In the genomic region with DNA sequence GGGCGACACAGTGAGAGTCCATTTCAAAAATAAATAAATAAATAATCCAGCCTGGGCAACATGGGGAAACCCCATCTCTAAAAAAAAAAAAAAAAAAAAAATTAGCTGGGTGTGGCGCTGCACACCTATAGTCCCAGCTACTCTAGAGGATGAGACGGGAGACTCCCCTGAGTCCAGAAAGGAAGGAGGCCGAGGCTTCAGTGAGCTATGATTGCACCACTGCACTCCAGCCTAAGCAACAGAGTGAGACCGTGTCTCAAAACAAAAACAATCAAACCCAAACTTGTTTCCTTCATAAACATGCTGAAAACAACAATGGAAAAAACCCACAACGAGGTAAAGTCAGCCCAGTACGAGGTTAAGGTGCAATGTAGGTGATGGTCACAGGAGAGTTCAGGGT, we compare ENCODE assay signal across 10 cellular contexts. TPM values are rescaled to one million over a fixed set of nuclear protein-coding genes. Genes with fewer than 3 reads are reported as not detected.
DNase-seq lines count a peak whose midpoint lies in the region; FAIRE-seq and TF ChIP-seq lines count a peak whose summit lies in the region.
"Had no signal": no experiment of that assay in that cellular context is flagged by ENCODE, and none has a peak within 500 bp of the region (broad histone marks: within the 10 kb centered on the region; RNA-seq: fewer than 3 reads in every experiment).

No MANE protein-coding gene starts in this region.

- intact Hi-C loops in tibial artery (cut with DNase I; ENCODE audit: low total_unique reads), result no loop called here

- TF ChIP-seq CTCF in tibial artery (IDR thresholded peaks at IDR 0.05), result no peak
- no peak for TF ChIP-seq CTCF in D721Med (IDR thresholded peaks at IDR 0.05; ENCODE audit: insufficient read depth, missing control alignments)

- DNase-seq in activated T-cell treated with anti-CD3 and anti-CD28 coated beads, Interleukin-2, amount 50 U/mL, for 24 hours, result no peak
- DNase-seq in activated T-cell treated with anti-CD3 and anti-CD28 coated beads, Interleukin-2, amount 50 U/mL, for 48 hours, result no peak
- DNase-seq in kidney tubule cell (ENCODE audit: low spot score) (peak; percentile 43), tibial artery (no peak), D721Med (ENCODE audit: insufficient read length, low spot score) (no peak), dermis blood vessel endothelial cell (no peak), NCI-H2029 treated with DMSO at 0.1 percent for 48 hours (lab: John Stamatoyannopoulos, UW) (no peak)

- H3K4me3 Mint-ChIP-seq in activated T-cell treated with anti-CD3 and anti-CD28 coated beads, Interleukin-2, amount 50 U/mL, for 24 hours, result peak overlapping the region; percentile 92
- peak overlapping the region; percentile 94 for H3K4me3 Mint-ChIP-seq in activated naive CD8-positive, alpha-beta T cell

- peaks cover 31% of the 10 kb centered on the region for H3K4me1 Mint-ChIP-seq in activated T-cell treated with anti-CD3 and anti-CD28 coated beads, Interleukin-2, amount 50 U/mL, for 24 hours (ENCODE audit: low read depth)
- H3K4me1 Mint-ChIP-seq in activated naive CD8-positive, alpha-beta T cell (ENCODE audit: low read depth), result peaks cover 28% of the 10 kb centered on the region

- peaks cover 19 to 37% (median 19%) of the 10 kb centered on the region in 3 donors for H3K36me3 ChIP-seq in tibial artery

- H3K9me3 ChIP-seq in tibial artery, result no peaks in the 10 kb centered on the region

- H3K36me3 Mint-ChIP-seq in activated T-cell treated with anti-CD3 and anti-CD28 coated beads, Interleukin-2, amount 50 U/mL, for 24 hours (ENCODE audit: low read depth), result peaks cover 48% of the 10 kb centered on the region
- H3K36me3 Mint-ChIP-seq in activated naive CD8-positive, alpha-beta T cell, result no peaks in the 10 kb centered on the region

- peaks cover 0 to 39% (median 25%) of the 10 kb centered on the region in 4 donors for H3K4me1 ChIP-seq in tibial artery

- H3K27ac Mint-ChIP-seq in activated T-cell treated with anti-CD3 and anti-CD28 coated beads, Interleukin-2, amount 50 U/mL, for 24 hours, result peak overlapping the region; percentile 96
- peak overlapping the region; percentile 94 for H3K27ac Mint-ChIP-seq in activated naive CD8-positive, alpha-beta T cell

- H3K27me3 ChIP-seq in tibial artery, result no peaks in the 10 kb centered on the region

- peak overlapping the region; percentile 93 to 97 for H3K4me3 ChIP-seq in tibial artery

- H3K27me3 Mint-ChIP-seq in activated T-cell treated with anti-CD3 and anti-CD28 coated beads, Interleukin-2, amount 50 U/mL, for 24 hours, result no peaks in the 10 kb centered on the region
- no peaks in the 10 kb centered on the region for H3K27me3 Mint-ChIP-seq in activated naive CD8-positive, alpha-beta T cell

- no peak for FAIRE-seq in D721Med (lab: Jason Lieb, UNC)
- FAIRE-seq: G401.6 had no signal

- H3K9me3 Mint-ChIP-seq in activated T-cell treated with anti-CD3 and anti-CD28 coated beads, Interleukin-2, amount 50 U/mL, for 24 hours, result no peaks in the 10 kb centered on the region
- H3K9me3 Mint-ChIP-seq in activated naive CD8-positive, alpha-beta T cell (ENCODE audit: low read depth), result no peaks in the 10 kb centered on the region

- H3K27ac ChIP-seq in tibial artery, result peak overlapping the region; percentile 95 to 96

RNA-seq across cellular contexts. Expression of a gene that starts 1.2 kb away (rescaled TPM):
- total RNA-seq in dermis blood vessel endothelial cell, result 7.2 and 12.4 TPM in 2 replicates

RNA-seq across cellular contexts. Expression of a gene that starts 8.8 kb away (rescaled TPM):
- not detected in 2 replicates for total RNA-seq in dermis blood vessel endothelial cell
- total RNA-seq: T-helper 2 cell treated with Interferon-gamma antibody and Interleukin-4, amounts not matched to agents 100 ng/mL and 5 ng/mL, for 36 hours had no signal

RNA-seq across cellular contexts. Expression of a gene that starts 19.7 kb away (rescaled TPM):
- total RNA-seq in dermis blood vessel endothelial cell, result 1.7 and 2.9 TPM in 2 replicates
